In genomic region chr9:107024193-107024592, GRCh38 we compare ENCODE assay signal across 11 cellular contexts.
A peak's percentile ranks its signal among the peaks of the same experiment; 100 is the strongest.
DNase-seq lines count a peak whose midpoint lies in the region; ATAC-seq lines count a peak whose summit lies in the region.
"Had no signal": no experiment of that assay in that cellular context is flagged by ENCODE, and none has a peak within 500 bp of the region (broad histone marks: within the 10 kb centered on the region; RNA-seq: fewer than 3 reads in every experiment).

No MANE protein-coding gene starts in this region.

- ATAC-seq in GM18868 (IDR thresholded peaks at IDR 0.05; ENCODE audit: unreplicated experiment) (peak; percentile 45), GM21825 (IDR thresholded peaks at IDR 0.05; ENCODE audit: unreplicated experiment) (peak; percentile 74), HG03571 (IDR thresholded peaks at IDR 0.05; ENCODE audit: unreplicated experiment) (peak; percentile 92), left colon (peak; percentile 70)
- ATAC-seq: foreskin keratinocyte had no signal

- DNase-seq in left colon (no peak), occipital lobe (lab: John Stamatoyannopoulos, UW) (no peak), HCEC 1CT (no peak), NCI-H2107 (lab: John Stamatoyannopoulos, UW) (no peak)
- DNase-seq: NCI-H2081 treated with DMSO at 0.1 percent for 48 hours, small intestine, stomach had no signal

- intact Hi-C loops in left colon (cut with DNase I, micrococcal nuclease), result no loop called here
